13 cellular contexts compared by ENCODE assay signal in genomic region chr6:6588924-6589696, GRCh38. TPM values are rescaled to one million over a fixed set of nuclear protein-coding genes. Genes with fewer than 3 reads are reported as not detected.
DNase-seq lines count a peak whose midpoint lies in the region; ATAC-seq and TF ChIP-seq lines count a peak whose summit lies in the region.
"Had no signal": no experiment of that assay in that cellular context is flagged by ENCODE, and none has a peak within 500 bp of the region (broad histone marks: within the 10 kb centered on the region; RNA-seq: fewer than 3 reads in every experiment).

No MANE protein-coding gene starts in this region.

- H3K4me1 Mint-ChIP-seq in activated naive CD8-positive, alpha-beta T cell treated with anti-CD3 and anti-CD28 coated beads, Interleukin-2, amount 50 U/mL, for 24 hours, result peaks cover 76% of the 10 kb centered on the region
- peaks cover 41 to 44% of the 10 kb centered on the region in 2 donors for H3K4me1 Mint-ChIP-seq in natural killer cell treated with Interleukin-12 subunit alpha and Interleukin-12 subunit beta and Interleukin-15 and Interleukin-18, amount 100 ng/mL, for 72 hours (ENCODE audit: low read depth in 2 of 2)

- peaks cover 54% of the 10 kb centered on the region for H3K36me3 ChIP-seq in DOHH2 (ENCODE audit: control insufficient read depth, low read length)

- TF ChIP-seq CTCF in DOHH2 (IDR thresholded peaks at IDR 0.05; ENCODE audit: low read depth, low read length, poor library complexity, severe bottlenecking), result no peak
- TF ChIP-seq CTCF in omental fat pad (IDR thresholded peaks at IDR 0.05), result no peak

- H3K9me2 ChIP-seq in DOHH2 (replicated peaks; ENCODE audit: control insufficient read depth, low read length), result no peaks in the 10 kb centered on the region

- peaks cover 48% of the 10 kb centered on the region for H3F3A ChIP-seq in DOHH2 (ENCODE audit: control insufficient read depth, insufficient read depth)

- H4K20me1 ChIP-seq in DOHH2 (ENCODE audit: control insufficient read depth, insufficient read depth, low read depth, low read length), result no peaks in the 10 kb centered on the region

- peak; percentile 13 for ATAC-seq in HG03354 (IDR thresholded peaks at IDR 0.05; ENCODE audit: poor library complexity, severe bottlenecking, unreplicated experiment)
- ATAC-seq in activated naive CD8-positive, alpha-beta T cell treated with anti-CD3 and anti-CD28 coated beads, Interleukin-2, amount 50 U/mL, for 24 hours, result peak; percentile 30
- ATAC-seq in natural killer cell treated with Interleukin-12 subunit alpha and Interleukin-12 subunit beta and Interleukin-15 and Interleukin-18, amount 100 ng/mL, for 72 hours, result peak in 1 of 2 donors; percentile 39
- no peak for ATAC-seq in omental fat pad (ENCODE audit: low FRiP score)
- no peak for ATAC-seq in HG03095 (IDR thresholded peaks at IDR 0.05; ENCODE audit: unreplicated experiment)
- no peak for ATAC-seq in HG03280 (IDR thresholded peaks at IDR 0.05; ENCODE audit: unreplicated experiment)

- no peaks in the 10 kb centered on the region for H3K27me3 ChIP-seq in DOHH2 (ENCODE audit: control insufficient read depth, low read length)

- peaks cover 69% of the 10 kb centered on the region for H3K79me2 ChIP-seq in DOHH2 (ENCODE audit: control insufficient read depth, low read length)

- peak overlapping the region; percentile 99 for H3K27ac ChIP-seq in DOHH2 (ENCODE audit: low read depth, low read length)

- H3K9me3 Mint-ChIP-seq in activated naive CD8-positive, alpha-beta T cell treated with anti-CD3 and anti-CD28 coated beads, Interleukin-2, amount 50 U/mL, for 24 hours, result no peaks in the 10 kb centered on the region
- no peaks in the 10 kb centered on the region for H3K9me3 Mint-ChIP-seq in natural killer cell treated with Interleukin-12 subunit alpha and Interleukin-12 subunit beta and Interleukin-15 and Interleukin-18, amount 100 ng/mL, for 72 hours

- no peaks in the 10 kb centered on the region for H3K27me3 Mint-ChIP-seq in activated naive CD8-positive, alpha-beta T cell treated with anti-CD3 and anti-CD28 coated beads, Interleukin-2, amount 50 U/mL, for 24 hours
- no peaks in the 10 kb centered on the region for H3K27me3 Mint-ChIP-seq in natural killer cell treated with Interleukin-12 subunit alpha and Interleukin-12 subunit beta and Interleukin-15 and Interleukin-18, amount 100 ng/mL, for 72 hours

- peaks cover 93% of the 10 kb centered on the region for H3K4me1 ChIP-seq in DOHH2 (ENCODE audit: control insufficient read depth, low read length)

- H3K9me3 ChIP-seq in DOHH2 (ENCODE audit: control insufficient read depth, insufficient read depth, low read length), result no peaks in the 10 kb centered on the region

- peak overlapping the region; percentile 72 for H3K27ac Mint-ChIP-seq in activated naive CD8-positive, alpha-beta T cell treated with anti-CD3 and anti-CD28 coated beads, Interleukin-2, amount 50 U/mL, for 24 hours
- H3K27ac Mint-ChIP-seq in natural killer cell treated with Interleukin-12 subunit alpha and Interleukin-12 subunit beta and Interleukin-15 and Interleukin-18, amount 100 ng/mL, for 72 hours, result peak overlapping the region in 1 of 2 donors; percentile 38

- peak overlapping the region; percentile 98 for H3K4me2 ChIP-seq in DOHH2 (ENCODE audit: low read length)

- H3K36me3 Mint-ChIP-seq in activated naive CD8-positive, alpha-beta T cell treated with anti-CD3 and anti-CD28 coated beads, Interleukin-2, amount 50 U/mL, for 24 hours (ENCODE audit: low read depth), result peaks cover 3% of the 10 kb centered on the region
- no peaks in the 10 kb centered on the region for H3K36me3 Mint-ChIP-seq in natural killer cell treated with Interleukin-12 subunit alpha and Interleukin-12 subunit beta and Interleukin-15 and Interleukin-18, amount 100 ng/mL, for 72 hours

- no peak for DNase-seq in activated naive CD8-positive, alpha-beta T cell treated with anti-CD3 and anti-CD28 coated beads, Interleukin-2, amount 50 U/mL, for 24 hours
- no peak for DNase-seq in natural killer cell treated with Interleukin-12 subunit alpha and Interleukin-12 subunit beta and Interleukin-15 and Interleukin-18, amount 100 ng/mL, for 72 hours (ENCODE audit: low spot score)
- DNase-seq in omental fat pad (ENCODE audit: low spot score) (no peak), dedifferentiated amniotic fluid mesenchymal stem cell (ENCODE audit: extremely low spot score) (no peak)
- DNase-seq: activated gamma-delta T cell, DMS153, kidney, NCI-H2171 treated with DMSO at 0.1 percent for 48 hours had no signal

- peak overlapping the region; percentile 89 for H3K4me3 ChIP-seq in DOHH2 (ENCODE audit: low read length)

- peak overlapping the region; percentile 44 for H3K4me3 Mint-ChIP-seq in activated naive CD8-positive, alpha-beta T cell treated with anti-CD3 and anti-CD28 coated beads, Interleukin-2, amount 50 U/mL, for 24 hours
- H3K4me3 Mint-ChIP-seq in natural killer cell treated with Interleukin-12 subunit alpha and Interleukin-12 subunit beta and Interleukin-15 and Interleukin-18, amount 100 ng/mL, for 72 hours, result peak overlapping the region; percentile 51

RNA-seq across cellular contexts. Expression of gene LY86, which starts 0.6 kb away (rescaled TPM):
- total RNA-seq in natural killer cell treated with Interleukin-12 subunit alpha and Interleukin-12 subunit beta and Interleukin-15 and Interleukin-18, amount 100 ng/mL, for 72 hours, result under 1 TPM in 1 of 2 donors, not detected in 1; 0.61 TPM
- 10 to 100 TPM in 2 of 4 donors, 1 to 10 TPM in 2; 2.7 to 11.6 (median 8.1) TPM for total RNA-seq in omental fat pad
- total RNA-seq: endothelial cell of umbilical vein had no signal

Comparison
In these comparisons a context has a peak if more than half of its experiments do, and no peak if none do; other contexts are left out.
1. ATAC-seq: peak in HG03354 (single experiment) and activated naive CD8-positive, alpha-beta T cell treated with anti-CD3 and anti-CD28 coated beads, Interleukin-2, amount 50 U/mL, for 24 hours (single experiment); none in omental fat pad (single experiment), HG03095 (single experiment) and HG03280 (single experiment).